In the genomic region with DNA sequence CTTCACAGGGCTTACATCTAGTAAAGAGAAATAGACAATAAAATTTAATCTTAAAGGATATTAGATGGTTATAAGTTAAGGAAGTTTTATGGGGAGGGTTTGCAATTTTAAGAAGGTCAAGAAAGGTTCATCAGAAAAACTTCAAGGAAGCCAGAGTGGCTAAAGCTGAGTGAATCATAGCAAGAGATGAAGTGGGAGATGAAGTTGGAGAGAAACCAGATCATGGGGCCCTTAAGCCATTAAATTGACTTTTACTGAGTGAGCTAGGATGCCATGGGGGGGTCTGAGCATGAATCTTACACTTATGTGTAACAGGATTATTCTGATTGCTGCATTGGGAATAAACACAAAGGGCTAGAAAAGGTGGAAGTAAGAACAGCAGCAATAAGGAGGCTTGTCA, we compare ENCODE assay signal across 7 cellular contexts.
"Had no signal": no experiment of that assay in that cellular context is flagged by ENCODE, and none has a peak within 500 bp of the region (broad histone marks: within the 10 kb centered on the region; RNA-seq: fewer than 3 reads in every experiment).

No MANE protein-coding gene starts in this region.

- ATAC-seq: HCT116, HepG2 had no signal

- DNase-seq: GM23248, GOT3, H7, HFFc6, KBM-7 had no signal
